Comparison of ENCODE assay signal across 23 cellular contexts in genomic region chr1:22952694-22953391, GRCh38. TPM values are rescaled to one million over a fixed set of nuclear protein-coding genes. Genes with fewer than 3 reads are reported as not detected.
DNase-seq lines count a peak whose midpoint lies in the region; ATAC-seq and TF ChIP-seq lines count a peak whose summit lies in the region.
"Had no signal": no experiment of that assay in that cellular context is flagged by ENCODE, and none has a peak within 500 bp of the region (broad histone marks: within the 10 kb centered on the region; RNA-seq: fewer than 3 reads in every experiment).

No MANE protein-coding gene starts in this region.

- H3K27me3 ChIP-seq in GM23338 (ENCODE audit: insufficient read depth) (peaks cover 38% of the 10 kb centered on the region), parathyroid adenoma (ENCODE audit: control insufficient read depth, insufficient read depth, low read length) (no peaks in the 10 kb centered on the region), brain microvascular endothelial cell (replicated peaks) (peaks cover 44% of the 10 kb centered on the region)
- H3K27me3 ChIP-seq: ovary had no signal

- no peaks in the 10 kb centered on the region for H3K9me3 ChIP-seq in parathyroid adenoma (ENCODE audit: control insufficient read depth, low read length)
- H3K9me3 ChIP-seq: colonic mucosa, ovary had no signal

- H3K79me2 ChIP-seq in GM23338 (replicated peaks; ENCODE audit: insufficient read depth), result no peaks in the 10 kb centered on the region
- H3K79me2 ChIP-seq in parathyroid adenoma, result no peaks in the 10 kb centered on the region

- no peaks in the 10 kb centered on the region for H3K9me2 ChIP-seq in GM23338 (ENCODE audit: insufficient read depth)

- H3K36me3 Mint-ChIP-seq in GM23338 (ENCODE audit: low read depth) (no peaks in the 10 kb centered on the region), chondrocyte (ENCODE audit: low read depth) (no peaks in the 10 kb centered on the region)
- H3K36me3 Mint-ChIP-seq: activated naive CD8-positive, alpha-beta T cell treated with anti-CD3 and anti-CD28 coated beads, Interleukin-2, amount 10 ng/mL, durations not matched to agents 7 days and 5 days; brain; natural killer cell treated with Interleukin-12 subunit alpha and Interleukin-12 subunit beta and Interleukin-15 and Interleukin-18, amount 100 ng/mL, for 72 hours had no signal

- H3K4me3 Mint-ChIP-seq in GM23338 (no peak overlapping the region), chondrocyte (ENCODE audit: unreplicated experiment) (no peak overlapping the region)
- H3K4me3 Mint-ChIP-seq: activated naive CD8-positive, alpha-beta T cell treated with anti-CD3 and anti-CD28 coated beads, Interleukin-2, amount 10 ng/mL, durations not matched to agents 7 days and 5 days; brain; natural killer cell treated with Interleukin-12 subunit alpha and Interleukin-12 subunit beta and Interleukin-15 and Interleukin-18, amount 100 ng/mL, for 72 hours had no signal

- H3K4me3 ChIP-seq in GM23338 (peak overlapping the region; percentile 51), parathyroid adenoma (ENCODE audit: low read depth, low read length) (no peak overlapping the region), brain microvascular endothelial cell (ENCODE audit: low read depth, low read length) (no peak overlapping the region)
- H3K4me3 ChIP-seq: colonic mucosa, ovary had no signal

- H3K4me2 ChIP-seq in GM23338 (peak overlapping the region; percentile 77; the same call in 1 of the 2 replicates), parathyroid adenoma (ENCODE audit: low read length) (peak overlapping the region; percentile 17)

- no peak overlapping the region for H3K27ac Mint-ChIP-seq in GM23338
- no peak overlapping the region for H3K27ac Mint-ChIP-seq in chondrocyte (ENCODE audit: unreplicated experiment)
- H3K27ac Mint-ChIP-seq: activated naive CD8-positive, alpha-beta T cell treated with anti-CD3 and anti-CD28 coated beads, Interleukin-2, amount 10 ng/mL, durations not matched to agents 7 days and 5 days; brain; natural killer cell treated with Interleukin-12 subunit alpha and Interleukin-12 subunit beta and Interleukin-15 and Interleukin-18, amount 100 ng/mL, for 72 hours had no signal

- H4K20me1 ChIP-seq in GM23338 (replicated peaks; ENCODE audit: insufficient read depth), result no peaks in the 10 kb centered on the region

- H3K36me3 ChIP-seq in GM23338 (ENCODE audit: insufficient read depth), result no peaks in the 10 kb centered on the region
- H3K36me3 ChIP-seq in parathyroid adenoma (ENCODE audit: control insufficient read depth, insufficient read depth, low read length), result no peaks in the 10 kb centered on the region
- no peaks in the 10 kb centered on the region for H3K36me3 ChIP-seq in brain microvascular endothelial cell (replicated peaks)
- H3K36me3 ChIP-seq: colonic mucosa, ovary had no signal

- H3K4me1 Mint-ChIP-seq in GM23338 (no peaks in the 10 kb centered on the region), chondrocyte (ENCODE audit: low read depth) (no peaks in the 10 kb centered on the region)
- H3K4me1 Mint-ChIP-seq: activated naive CD8-positive, alpha-beta T cell treated with anti-CD3 and anti-CD28 coated beads, Interleukin-2, amount 10 ng/mL, durations not matched to agents 7 days and 5 days; brain had no signal

- ATAC-seq in GM23338 (peak; percentile 23; the same call in 2 of the 3 replicates), GM21367 (IDR thresholded peaks at IDR 0.05; ENCODE audit: unreplicated experiment) (no peak)
- ATAC-seq: sciatic nerve had no signal

- H3F3A ChIP-seq in GM23338 (replicated peaks; ENCODE audit: low read depth), result peaks cover 5% of the 10 kb centered on the region

- H3K9ac ChIP-seq in parathyroid adenoma, result no peak overlapping the region

- H3K27me3 Mint-ChIP-seq in GM23338 (ENCODE audit: insufficient read depth, low read depth, poor library complexity) (peaks cover 40% of the 10 kb centered on the region), chondrocyte (ENCODE audit: low read depth) (peaks cover 10% of the 10 kb centered on the region)

- in situ Hi-C loops in brain microvascular endothelial cell (cut with HindIII; ENCODE audit: low pct_ligation_motif_present, low sequenced_read_pairs), result no loop called here

- DNase-seq in NCI-H2029 (lab: John Stamatoyannopoulos, UW) (peak; percentile 23), NCI-H2029 treated with DMSO at 0.1 percent for 48 hours (lab: John Stamatoyannopoulos, UW) (no peak), GM23338 (ENCODE audit: low spot score) (peak; percentile 62), chondrocyte (ENCODE audit: low spot score) (peak; percentile 68), brain microvascular endothelial cell (no peak), AML-193 (lab: John Stamatoyannopoulos, UW) (no peak)
- DNase-seq: activated naive CD8-positive, alpha-beta T cell treated with anti-CD3 and anti-CD28 coated beads, Interleukin-2, amount 10 ng/mL, durations not matched to agents 7 days and 5 days; colonic mucosa; GDM1; left cardiac atrium; NCI-H1105; NCI-H524; ovary; T-helper 2 cell had no signal

- H3K27ac ChIP-seq in GM23338 (ENCODE audit: low read depth), result no peak overlapping the region
- no peak overlapping the region for H3K27ac ChIP-seq in parathyroid adenoma
- H3K27ac ChIP-seq in brain microvascular endothelial cell, result no peak overlapping the region
- H3K27ac ChIP-seq: C4-2B, colonic mucosa, ovary had no signal

- H2AFZ ChIP-seq in GM23338 (peak overlapping the region; percentile 94), parathyroid adenoma (no peak overlapping the region)

- H3K9me3 Mint-ChIP-seq in GM23338, result no peaks in the 10 kb centered on the region; the same call in 2 of the 3 replicates
- no peaks in the 10 kb centered on the region for H3K9me3 Mint-ChIP-seq in chondrocyte (ENCODE audit: low read depth)
- H3K9me3 Mint-ChIP-seq: activated naive CD8-positive, alpha-beta T cell treated with anti-CD3 and anti-CD28 coated beads, Interleukin-2, amount 10 ng/mL, durations not matched to agents 7 days and 5 days; natural killer cell treated with Interleukin-12 subunit alpha and Interleukin-12 subunit beta and Interleukin-15 and Interleukin-18, amount 100 ng/mL, for 72 hours had no signal

- TF ChIP-seq CTCF in GM23338 (conservative IDR thresholded peaks at IDR 0.05; ENCODE audit: low read depth in 2 of 2) (no peak), chondrocyte (IDR thresholded peaks at IDR 0.05) (no peak), parathyroid adenoma (IDR thresholded peaks at IDR 0.05) (no peak), brain microvascular endothelial cell (IDR thresholded peaks at IDR 0.05; ENCODE audit: low read depth, low read length, missing control alignments) (no peak)

- H3K4me1 ChIP-seq in GM23338 (ENCODE audit: insufficient read depth) (no peaks in the 10 kb centered on the region), parathyroid adenoma (no peaks in the 10 kb centered on the region)
- H3K4me1 ChIP-seq: colonic mucosa had no signal

TF ChIP-seq in GM23338, 12 proteins besides CTCF, POLR2A, EP300 and RAD21:
- TF ChIP-seq STAT1 (IDR thresholded peaks at IDR 0.05; ENCODE audit: unreplicated experiment) (no peak), REST (IDR thresholded peaks at IDR 0.05; ENCODE audit: unreplicated experiment) (no peak), ETS1 (IDR thresholded peaks at IDR 0.05) (no peak), EZH2phosphoT487 (IDR thresholded peaks at IDR 0.05; ENCODE audit: unreplicated experiment) (no peak), NANOG (IDR thresholded peaks at IDR 0.05; ENCODE audit: borderline replicate concordance) (no peak), JUNB (IDR thresholded peaks at IDR 0.05; ENCODE audit: unreplicated experiment) (no peak), CREB1 (CRISPR knock-in tag; IDR thresholded peaks at IDR 0.05; ENCODE audit: low read depth) (no peak), ZNF331 (CRISPR knock-in tag; IDR thresholded peaks at IDR 0.05; ENCODE audit: low read depth) (no peak), EZH2 (IDR thresholded peaks at IDR 0.05; ENCODE audit: low read depth, unreplicated experiment) (no peak)

RNA-seq across cellular contexts. Expression of gene LACTBL1, which starts 19.8 kb away (rescaled TPM):
- not detected in 2 replicates for total RNA-seq in GM23338 (2014; rRNA removed; shearing (Covaris generic))
- polyA plus RNA-seq in GM23338 (2016; fragmentation: Nextera tagmentation; extraction: Ambion mirVana), result not detected in 2 replicates
- total RNA-seq in chondrocyte, result not detected in 3 replicates
- total RNA-seq: activated naive CD8-positive, alpha-beta T cell treated with anti-CD3 and anti-CD28 coated beads, Interleukin-2, amount 10 ng/mL, durations not matched to agents 7 days and 5 days; colonic mucosa; glomerular endothelial cell; left cardiac atrium; natural killer cell treated with Interleukin-12 subunit alpha and Interleukin-12 subunit beta and Interleukin-15 and Interleukin-18, amount 100 ng/mL, for 72 hours; ovary; sciatic nerve; subcutaneous adipose tissue; urinary bladder had no signal
- polyA plus RNA-seq: ovary, urinary bladder had no signal

Comparison
In these comparisons a context has a peak if more than half of its experiments do, and no peak if none do; other contexts are left out.
1. DNase-seq: peak in NCI-H2029 (single experiment), GM23338 (single experiment) and chondrocyte (single experiment); none in NCI-H2029 treated with DMSO at 0.1 percent for 48 hours (single experiment), brain microvascular endothelial cell (single experiment) and AML-193 (0 of 2).